ENCODE assay signal across 8 cellular contexts in genomic region chr3:104291878-104292277, GRCh38.
A peak's percentile ranks its signal among the peaks of the same experiment; 100 is the strongest.
DNase-seq lines count a peak whose midpoint lies in the region; ATAC-seq lines count a peak whose summit lies in the region.

No MANE protein-coding gene starts in this region.

- DNase-seq in A172 (ENCODE audit: low spot score), result peak; percentile 18
- no peak for DNase-seq in effector memory CD4-positive, alpha-beta T cell
- DNase-seq in stimulated activated CD4-positive, alpha-beta T cell treated with anti-CD3 and anti-CD28 coated beads, Interleukin-12 subunit alpha, Interleukin-12 subunit beta, amount 100 ng/mL, for 4 hours, result no peak
- no peak for DNase-seq in stimulated activated CD8-positive, alpha-beta memory T cell treated with anti-CD3 and anti-CD28 coated beads, Interleukin-4, amount 100 ng/mL, for 48 hours
- DNase-seq in stimulated activated CD4-positive, alpha-beta T cell treated with anti-CD3 and anti-CD28 coated beads, Interleukin-2, amount 100 ng/mL, for 48 hours, result no peak

- H3K27ac Mint-ChIP-seq in IgD-negative memory B cell, result peak overlapping the region in 1 of 3 donors; percentile 60

- H3K9me3 ChIP-seq in effector memory CD4-positive, alpha-beta T cell (ENCODE audit: control insufficient read depth, low read length), result no peaks in the 10 kb centered on the region

- peak; percentile 31 for ATAC-seq in GM19397 (IDR thresholded peaks at IDR 0.05; ENCODE audit: unreplicated experiment)

- H3K27ac ChIP-seq in effector memory CD4-positive, alpha-beta T cell (ENCODE audit: insufficient read depth, low read length, poor library complexity, severe bottlenecking), result no peak overlapping the region
- no peak overlapping the region for H3K27ac ChIP-seq in urinary bladder (ENCODE audit: low read depth)

- peak overlapping the region; percentile 18 to 85 (median 70) for H3K4me3 Mint-ChIP-seq in IgD-negative memory B cell

- no peaks in the 10 kb centered on the region for H3K4me1 ChIP-seq in effector memory CD4-positive, alpha-beta T cell (ENCODE audit: control insufficient read depth, insufficient read depth, low read length, poor library complexity, severe bottlenecking)
- no peaks in the 10 kb centered on the region for H3K4me1 ChIP-seq in urinary bladder (ENCODE audit: insufficient read depth)

- H3K36me3 ChIP-seq in effector memory CD4-positive, alpha-beta T cell (ENCODE audit: control insufficient read depth, insufficient read depth, low read length), result no peaks in the 10 kb centered on the region
- no peaks in the 10 kb centered on the region for H3K36me3 ChIP-seq in urinary bladder (ENCODE audit: insufficient read depth)

- peaks cover 14 to 18% (median 16%) of the 10 kb centered on the region in 3 donors for H3K4me1 Mint-ChIP-seq in IgD-negative memory B cell

- 27% methylated on average over 2 of the region's 2 CpGs for WGBS in urinary bladder

- H3K27me3 Mint-ChIP-seq in IgD-negative memory B cell, result no peaks in the 10 kb centered on the region

- no peaks in the 10 kb centered on the region for H3K27me3 ChIP-seq in effector memory CD4-positive, alpha-beta T cell (replicated peaks; ENCODE audit: control insufficient read depth, insufficient read depth, low read length, poor library complexity, severe bottlenecking)

- H3K36me3 Mint-ChIP-seq in IgD-negative memory B cell, result peaks cover 3% of the 10 kb centered on the region

- peak overlapping the region; percentile 10 for H3K4me3 ChIP-seq in effector memory CD4-positive, alpha-beta T cell (ENCODE audit: insufficient read depth, low read depth, low read length, poor library complexity, severe bottlenecking)
- peak overlapping the region; percentile 7 for H3K4me3 ChIP-seq in urinary bladder (ENCODE audit: low read depth, low read length)

- H3K9me3 Mint-ChIP-seq in IgD-negative memory B cell, result peaks cover 0 to 1% (median under 1%) of the 10 kb centered on the region in 3 donors
